8 cellular contexts compared by ENCODE assay signal in genomic region chr15:74317820-74318375, GRCh38. TPM values are rescaled to one million over a fixed set of nuclear protein-coding genes. Genes with fewer than 3 reads are reported as not detected.
DNase-seq lines count a peak whose midpoint lies in the region; ATAC-seq and TF ChIP-seq lines count a peak whose summit lies in the region.

No MANE protein-coding gene starts in this region.

- intact Hi-C loops in right cardiac atrium (cut with DNase I) (loop anchor here in 1 of 4 donors (10.0 kb wide), 1 partner anchor 353 kb away; no protein-coding TSS in a partner anchor), testis (cut with DNase I; ENCODE audit: low total_unique reads) (no loop called here)

- peaks cover 7% of the 10 kb centered on the region for H3K4me1 ChIP-seq in right cardiac atrium (ENCODE audit: control insufficient read depth, insufficient read depth, low read length)
- H3K4me1 ChIP-seq in testis: peaks cover 41% of the 10 kb centered on the region

- no peak for TF ChIP-seq CTCF in testis (IDR thresholded peaks at IDR 0.05)

- peaks cover 31% of the 10 kb centered on the region for H3K4me1 Mint-ChIP-seq in activated CD4-positive, alpha-beta memory T cell treated with anti-CD3 and anti-CD28 coated beads, Interleukin-2, amount 10 ng/mL, durations not matched to agents 7 days and 5 days

- WGBS in right cardiac atrium: 34% methylated on average over 8 of the region's 8 CpGs
- WGBS in testis, 2 donors: 36 to 39% methylated on average over 7 to 8 of the region's 8 CpGs

- no peak overlapping the region for H3K4me3 Mint-ChIP-seq in activated CD4-positive, alpha-beta memory T cell treated with anti-CD3 and anti-CD28 coated beads, Interleukin-2, amount 10 ng/mL, durations not matched to agents 7 days and 5 days

- CTCF ChIA-PET in activated CD4-positive, alpha-beta memory T cell treated with anti-CD3 and anti-CD28 coated beads, Interleukin-2, amount 10 ng/mL, durations not matched to agents 7 days and 5 days (lab: Charles Lee): interaction anchor here (0.9 kb wide), 1 partner anchor 8 kb away, joined by 3 read pairs; no protein-coding TSS in a partner anchor

- ATAC-seq in right cardiac atrium (peak; percentile 77 to 81), GM21381 (IDR thresholded peaks at IDR 0.05; ENCODE audit: unreplicated experiment) (no peak)

- H3K9me3 ChIP-seq in SK-N-MC (ENCODE audit: low read depth, low read length) (no peaks in the 10 kb centered on the region), right cardiac atrium (ENCODE audit: control insufficient read depth, low read length) (no peaks in the 10 kb centered on the region), testis (no peaks in the 10 kb centered on the region)

- H3K36me3 ChIP-seq in SK-N-MC (ENCODE audit: insufficient read depth, low read length) (no peaks in the 10 kb centered on the region), testis (ENCODE audit: low read depth, missing control alignments) (no peaks in the 10 kb centered on the region)

- no peaks in the 10 kb centered on the region for H3K36me3 Mint-ChIP-seq in activated CD4-positive, alpha-beta memory T cell treated with anti-CD3 and anti-CD28 coated beads, Interleukin-2, amount 10 ng/mL, durations not matched to agents 7 days and 5 days (ENCODE audit: low read depth)

- peak overlapping the region; percentile 36; the same call in 1 of the 2 replicates for H3K4me3 ChIP-seq in SK-N-MC
- no peak overlapping the region for H3K4me3 ChIP-seq in right cardiac atrium (ENCODE audit: low read length)
- no peak overlapping the region for H3K4me3 ChIP-seq in testis

- H3K27me3 ChIP-seq in right cardiac atrium (ENCODE audit: control insufficient read depth, insufficient read depth) (no peaks in the 10 kb centered on the region), testis (no peaks in the 10 kb centered on the region)

- no peaks in the 10 kb centered on the region for H3K9me3 Mint-ChIP-seq in activated CD4-positive, alpha-beta memory T cell treated with anti-CD3 and anti-CD28 coated beads, Interleukin-2, amount 10 ng/mL, durations not matched to agents 7 days and 5 days

- H3K27ac Mint-ChIP-seq in activated CD4-positive, alpha-beta memory T cell treated with anti-CD3 and anti-CD28 coated beads, Interleukin-2, amount 10 ng/mL, durations not matched to agents 7 days and 5 days: no peak overlapping the region

- TF ChIP-seq POLR2A in testis (IDR thresholded peaks at IDR 0.05): no peak

- peak; percentile 18 for DNase-seq in HK-2 (ENCODE audit: unreplicated experiment)
- DNase-seq in SK-N-MC (ENCODE audit: low read depth, low spot score): peak; percentile 14
- peak; percentile 92 to 95 (median 95) for DNase-seq in right cardiac atrium
- peak; percentile 84 for DNase-seq in testis
- no peak for DNase-seq in inferior parietal cortex (ENCODE audit: extremely low spot score)
- no peak for DNase-seq in Ammon's horn (ENCODE audit: low spot score)
- DNase-seq in activated CD4-positive, alpha-beta memory T cell treated with anti-CD3 and anti-CD28 coated beads, Interleukin-2, amount 10 ng/mL, durations not matched to agents 7 days and 5 days: no peak

- POLR2A ChIA-PET in activated CD4-positive, alpha-beta memory T cell treated with anti-CD3 and anti-CD28 coated beads, Interleukin-2, amount 10 ng/mL, durations not matched to agents 7 days and 5 days (lab: Charles Lee): no interaction called here

- H3K9ac ChIP-seq in SK-N-MC (ENCODE audit: insufficient read length): no peak overlapping the region

- H3K27ac ChIP-seq in SK-N-MC: no peak overlapping the region
- peak overlapping the region; percentile 82 for H3K27ac ChIP-seq in right cardiac atrium (ENCODE audit: low read length)
- H3K27ac ChIP-seq in testis: peak overlapping the region; percentile 15 to 79

- H3K27me3 Mint-ChIP-seq in activated CD4-positive, alpha-beta memory T cell treated with anti-CD3 and anti-CD28 coated beads, Interleukin-2, amount 10 ng/mL, durations not matched to agents 7 days and 5 days: no peaks in the 10 kb centered on the region

RNA-seq across cellular contexts. Expression of gene CYP11A1, which starts 49.5 kb away (rescaled TPM):
- total RNA-seq in right cardiac atrium (1 to 10 TPM; 1.1 to 1.7 (median 1.3) TPM), testis (10 to 100 TPM; 74.3 to 76.4 TPM)
- polyA plus RNA-seq in right cardiac atrium (0.66 TPM), testis (ENCODE audit: insufficient read depth, low read depth, low replicate concordance) (76.2 TPM)
- not detected for total RNA-seq in activated CD4-positive, alpha-beta memory T cell treated with anti-CD3 and anti-CD28 coated beads, Interleukin-2, amount 10 ng/mL, durations not matched to agents 7 days and 5 days

Comparison
In these comparisons a context has a peak if more than half of its experiments do, and no peak if none do; other contexts are left out.
1. DNase-seq: peak in HK-2 (single experiment), SK-N-MC (single experiment), right cardiac atrium (3 of 3) and testis (single experiment); none in inferior parietal cortex (single experiment), Ammon's horn (single experiment) and activated CD4-positive, alpha-beta memory T cell treated with anti-CD3 and anti-CD28 coated beads, Interleukin-2, amount 10 ng/mL, durations not matched to agents 7 days and 5 days (single experiment).
2. RNA of gene CYP11A1, which starts 49.5 kb away (total RNA-seq): 74.3 to 76.4 TPM in testis; 1.1 to 1.7 TPM in right cardiac atrium and not detected in activated CD4-positive, alpha-beta memory T cell treated with anti-CD3 and anti-CD28 coated beads, Interleukin-2, amount 10 ng/mL, durations not matched to agents 7 days and 5 days; every median in the first group is over 10 times any median in the second.